Comparison of ENCODE assay signal across 10 cellular contexts in genomic region chr9:96008502-96009222, GRCh38.
DNase-seq lines count a peak whose midpoint lies in the region; ATAC-seq and TF ChIP-seq lines count a peak whose summit lies in the region.
"Had no signal": no experiment of that assay in that cellular context is flagged by ENCODE, and none has a peak within 500 bp of the region (broad histone marks: within the 10 kb centered on the region; RNA-seq: fewer than 3 reads in every experiment).

No MANE protein-coding gene starts in this region.

- H3K4me1 Mint-ChIP-seq in activated T-cell treated with anti-CD3 and anti-CD28 coated beads, Interleukin-2, amount 50 U/mL, for 4 hours (ENCODE audit: low read depth): peaks cover 11% of the 10 kb centered on the region

- intact Hi-C loops in mammary epithelial cell (cut with micrococcal nuclease) (no loop called here), gastrocnemius medialis (cut with DNase I; ENCODE audit: low total_unique reads) (loop anchor here (10.0 kb wide), 1 partner anchor 116 kb away; no protein-coding TSS in a partner anchor)

- peaks cover 25% of the 10 kb centered on the region for H3K36me3 Mint-ChIP-seq in activated T-cell treated with anti-CD3 and anti-CD28 coated beads, Interleukin-2, amount 50 U/mL, for 4 hours (ENCODE audit: insufficient read depth)

- no peak for DNase-seq in activated T-cell treated with anti-CD3 and anti-CD28 coated beads, Interleukin-2, amount 50 U/mL, for 4 hours
- no peak for DNase-seq in activated T-cell treated with anti-CD3 and anti-CD28 coated beads, Interleukin-2, amount 50 U/mL, for 48 hours
- peak; percentile 48 for DNase-seq in NCI-H2107 (lab: John Stamatoyannopoulos, UW)
- DNase-seq in mammary epithelial cell: peak; percentile 26
- DNase-seq in gastrocnemius medialis: no peak
- no peak for DNase-seq in KG1 (lab: John Stamatoyannopoulos, UW)
- DNase-seq in SW480 (ENCODE audit: low spot score): no peak
- DNase-seq in tibial nerve (ENCODE audit: low spot score in 2 of 2): no peak
- DNase-seq: MG63, sigmoid colon had no signal

- H2AFZ ChIP-seq in mammary epithelial cell (ENCODE audit: low read depth, low read length): no peak overlapping the region

- CTCF ChIA-PET in mammary epithelial cell (lab: Charles Lee; ENCODE audit: low non-redundant PET): no interaction called here

- ATAC-seq in activated T-cell treated with anti-CD3 and anti-CD28 coated beads, Interleukin-2, amount 50 U/mL, for 4 hours: peak; percentile 46 to 53
- ATAC-seq in gastrocnemius medialis: peak; percentile 80 to 87

- H3K4me1 ChIP-seq in mammary epithelial cell (ENCODE audit: insufficient read depth, low read length) (no peaks in the 10 kb centered on the region), gastrocnemius medialis (peaks cover 12 to 13% of the 10 kb centered on the region in 2 donors), tibial nerve (peaks cover 0 to 9% (median 3%) of the 10 kb centered on the region in 4 donors)
- H3K4me1 ChIP-seq: sigmoid colon had no signal

- H3K27me3 ChIP-seq in mammary epithelial cell (ENCODE audit: insufficient read depth, low read length): no peaks in the 10 kb centered on the region
- H3K27me3 ChIP-seq in gastrocnemius medialis: no peaks in the 10 kb centered on the region
- H3K27me3 ChIP-seq in tibial nerve: no peaks in the 10 kb centered on the region
- H3K27me3 ChIP-seq: MG63, sigmoid colon had no signal

- 93% methylated on average over 12 of the region's 12 CpGs for WGBS in mammary epithelial cell (ENCODE audit: low coverage, missing lambda C conversion rate)
- 81 to 89% methylated on average over 12 of the region's 12 CpGs for WGBS in tibial nerve, 2 donors

- H3K4me3 Mint-ChIP-seq in activated T-cell treated with anti-CD3 and anti-CD28 coated beads, Interleukin-2, amount 50 U/mL, for 4 hours: no peak overlapping the region

- TF ChIP-seq POLR2A in gastrocnemius medialis (IDR thresholded peaks at IDR 0.05): no peak
- TF ChIP-seq POLR2A in tibial nerve (IDR thresholded peaks at IDR 0.05): no peak

- no TSS peak for BruUV-seq in mammary epithelial cell (replicated peaks; lab: Mats Ljungman, UMichigan)

- H3K9me3 ChIP-seq in mammary epithelial cell (replicated peaks; ENCODE audit: insufficient read depth, low read length) (no peaks in the 10 kb centered on the region), gastrocnemius medialis (no peaks in the 10 kb centered on the region), tibial nerve (no peaks in the 10 kb centered on the region)
- H3K9me3 ChIP-seq: MG63 had no signal

- dilution Hi-C loops in mammary epithelial cell (cut with HindIII; ENCODE audit: low sequenced_read_pairs): no loop called here

- H3K27ac ChIP-seq in mammary epithelial cell (ENCODE audit: insufficient read depth, low read depth, low read length) (no peak overlapping the region), gastrocnemius medialis (peak overlapping the region in 3 of 4 donors; percentile 2 to 48 (median 42)), tibial nerve (no peak overlapping the region)

- H3K4me2 ChIP-seq in mammary epithelial cell (ENCODE audit: insufficient read depth, low read depth, low read length): no peak overlapping the region

- H3K79me2 ChIP-seq in mammary epithelial cell (ENCODE audit: insufficient read depth, low read length): no peaks in the 10 kb centered on the region

- H4K20me1 ChIP-seq in mammary epithelial cell (ENCODE audit: insufficient read depth, low read length): no peaks in the 10 kb centered on the region

- in situ Hi-C loops in mammary epithelial cell (cut with MboI; ENCODE audit: low sequenced_read_pairs in 2 of 2): no loop called here
- in situ Hi-C loops in gastrocnemius medialis (cut with MboI; ENCODE audit: low sequenced_read_pairs in 4 of 4): loop anchor here in 1 of 4 donors (25.0 kb wide), 1 partner anchor 96 kb away; no protein-coding TSS in a partner anchor

- TF ChIP-seq EP300 in tibial nerve (IDR thresholded peaks at IDR 0.05): no peak

- H3K4me3 ChIP-seq in mammary epithelial cell (replicated peaks in 1 of 3; ENCODE audit: insufficient read depth in 1 of 3, low read depth in 2 of 3, low read length in 3 of 3) (no peak overlapping the region), gastrocnemius medialis (no peak overlapping the region), tibial nerve (no peak overlapping the region)
- H3K4me3 ChIP-seq: MG63, sigmoid colon had no signal

- no peak overlapping the region for H3K9ac ChIP-seq in mammary epithelial cell (ENCODE audit: insufficient read depth, low read length)

- H3K36me3 ChIP-seq in mammary epithelial cell (ENCODE audit: insufficient read depth, low read length): peaks cover 1% of the 10 kb centered on the region
- peaks cover 0 to 14% of the 10 kb centered on the region in 2 donors for H3K36me3 ChIP-seq in gastrocnemius medialis
- H3K36me3 ChIP-seq in tibial nerve: peaks cover 0 to 78% (median 0%) of the 10 kb centered on the region in 3 donors

- TF ChIP-seq CTCF in mammary epithelial cell (conservative IDR thresholded peaks at IDR 0.05 in 1 of 2, IDR thresholded peaks at IDR 0.05 in 1 of 2; ENCODE audit: extremely low read depth in 1 of 2, insufficient read depth in 1 of 2, low read depth in 1 of 2, low read length in 2 of 2) (no peak), gastrocnemius medialis (IDR thresholded peaks at IDR 0.05 in 4 of 5, conservative IDR thresholded peaks at IDR 0.05 in 1 of 5) (no peak), tibial nerve (IDR thresholded peaks at IDR 0.05) (no peak)

- no peaks in the 10 kb centered on the region for H3K27me3 Mint-ChIP-seq in activated T-cell treated with anti-CD3 and anti-CD28 coated beads, Interleukin-2, amount 50 U/mL, for 4 hours (ENCODE audit: low read depth)

- H3K9me3 Mint-ChIP-seq in activated T-cell treated with anti-CD3 and anti-CD28 coated beads, Interleukin-2, amount 50 U/mL, for 4 hours: no peaks in the 10 kb centered on the region

Comparison
In these comparisons a context has a peak if more than half of its experiments do, and no peak if none do; other contexts are left out.
1. DNase-seq: peak in NCI-H2107 (single experiment) and mammary epithelial cell (single experiment); none in activated T-cell treated with anti-CD3 and anti-CD28 coated beads, Interleukin-2, amount 50 U/mL, for 4 hours (single experiment), activated T-cell treated with anti-CD3 and anti-CD28 coated beads, Interleukin-2, amount 50 U/mL, for 48 hours (0 of 2), gastrocnemius medialis (0 of 2), KG1 (single experiment), SW480 (single experiment) and tibial nerve (0 of 2).
2. H3K27ac ChIP-seq: peak in gastrocnemius medialis (3 of 4); none in mammary epithelial cell (single experiment) and tibial nerve (0 of 4).